Comparison of ENCODE assay signal across 14 cellular contexts in the genomic region with DNA sequence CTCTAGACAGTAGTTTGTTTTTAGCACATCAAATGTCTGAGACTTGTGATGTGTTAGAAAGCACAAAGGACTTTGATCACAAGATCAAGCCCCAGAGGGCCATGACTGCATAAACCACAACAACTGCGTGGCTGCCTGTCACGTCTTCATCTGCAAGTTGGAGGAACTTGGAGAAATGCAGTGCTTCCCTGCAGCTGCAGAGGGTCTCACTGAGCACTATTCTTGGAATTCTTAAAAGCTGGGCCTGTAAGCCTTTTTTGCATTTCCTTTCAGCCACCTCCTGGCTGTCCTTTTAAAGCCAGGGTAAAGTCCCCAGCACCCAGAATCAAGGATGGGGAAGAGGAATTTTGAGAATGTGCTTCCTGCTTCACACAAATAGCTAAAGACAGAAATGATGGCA.
DNase-seq lines count a peak whose midpoint lies in the region; ATAC-seq and TF ChIP-seq lines count a peak whose summit lies in the region.
"Had no signal": no experiment of that assay in that cellular context is flagged by ENCODE, and none has a peak within 500 bp of the region (broad histone marks: within the 10 kb centered on the region; RNA-seq: fewer than 3 reads in every experiment).

No MANE protein-coding gene starts in this region.

- WGBS in trophoblast cell (ENCODE audit: extremely low coverage, insufficient coverage, insufficient read length) = no CpG with 5 or more reads among the region's 2 CpGs

- no peak overlapping the region for H4K12ac ChIP-seq in trophoblast cell (ENCODE audit: low read depth, low read length)

- H3K23ac ChIP-seq in trophoblast cell (ENCODE audit: low read length) = no peak overlapping the region

- H4K8ac ChIP-seq in trophoblast cell (ENCODE audit: low read depth, low read length) = no peak overlapping the region

- intact Hi-C loops in CD4-positive, alpha-beta memory T cell (cut with micrococcal nuclease) = no loop called here

- no peak overlapping the region for H2AK5ac ChIP-seq in trophoblast cell (ENCODE audit: low read length)

- H3K4me1 ChIP-seq in NT2/D1 (ENCODE audit: insufficient read depth, insufficient read length) (peaks cover 5% of the 10 kb centered on the region), trophoblast cell (ENCODE audit: control insufficient read depth in 1 of 2, insufficient read depth in 2 of 2, low read length in 2 of 2) (peaks cover 0 to 2% of the 10 kb centered on the region in 2 experiments), foreskin keratinocyte (no peaks in the 10 kb centered on the region)
- H3K4me1 ChIP-seq in CD4-positive, alpha-beta memory T cell (ENCODE audit: insufficient read depth, low read length) = peaks cover 3% of the 10 kb centered on the region
- H3K4me1 ChIP-seq: breast epithelium had no signal

- H3K36me3 ChIP-seq in NT2/D1 (ENCODE audit: insufficient read depth, insufficient read length, low read length) (no peaks in the 10 kb centered on the region), trophoblast cell (ENCODE audit: control insufficient read depth in 1 of 2, insufficient read depth in 2 of 2, low read length in 2 of 2) (no peaks in the 10 kb centered on the region)
- H3K36me3 ChIP-seq in CD4-positive, alpha-beta memory T cell (ENCODE audit: insufficient read depth, low read length) = no peaks in the 10 kb centered on the region
- H3K36me3 ChIP-seq: breast epithelium, lower lobe of right lung had no signal

- H3K36me3 Mint-ChIP-seq in activated CD4-positive, alpha-beta T cell treated with anti-CD3 and anti-CD28 coated beads, Interleukin-2, amount 10 ng/mL, durations not matched to agents 7 days and 5 days (ENCODE audit: low read depth) = peaks cover 2% of the 10 kb centered on the region
- H3K36me3 Mint-ChIP-seq in CD4-positive, alpha-beta memory T cell = no peaks in the 10 kb centered on the region

- H2BK12ac ChIP-seq in trophoblast cell (ENCODE audit: low read length) = no peak overlapping the region

- no peak overlapping the region for H3K27ac Mint-ChIP-seq in activated CD4-positive, alpha-beta T cell treated with anti-CD3 and anti-CD28 coated beads, Interleukin-2, amount 10 ng/mL, durations not matched to agents 7 days and 5 days
- H3K27ac Mint-ChIP-seq in CD4-positive, alpha-beta memory T cell = no peak overlapping the region

- no peak overlapping the region for H4K91ac ChIP-seq in trophoblast cell (ENCODE audit: low read depth, low read length)

- H2BK5ac ChIP-seq in trophoblast cell (ENCODE audit: low read depth, low read length, poor library complexity) = no peak overlapping the region

- H3K4me1 Mint-ChIP-seq in activated CD4-positive, alpha-beta T cell treated with anti-CD3 and anti-CD28 coated beads, Interleukin-2, amount 10 ng/mL, durations not matched to agents 7 days and 5 days = peaks cover 12% of the 10 kb centered on the region
- H3K4me1 Mint-ChIP-seq in CD4-positive, alpha-beta memory T cell = peaks cover 1 to 5% (median 2%) of the 10 kb centered on the region in 4 donors

- H2AFZ ChIP-seq in trophoblast cell (ENCODE audit: insufficient read depth, low read length, poor library complexity) = no peak overlapping the region

- H3K9me3 Mint-ChIP-seq in activated CD4-positive, alpha-beta T cell treated with anti-CD3 and anti-CD28 coated beads, Interleukin-2, amount 10 ng/mL, durations not matched to agents 7 days and 5 days = peaks cover 4% of the 10 kb centered on the region
- H3K9me3 Mint-ChIP-seq in CD4-positive, alpha-beta memory T cell = peaks cover 0 to 10% (median 6%) of the 10 kb centered on the region in 8 donors

- CTCF ChIA-PET in activated CD4-positive, alpha-beta T cell treated with anti-CD3 and anti-CD28 coated beads, Interleukin-2, amount 10 ng/mL, durations not matched to agents 7 days and 5 days (lab: Charles Lee) = interaction anchor here (1.1 kb wide), 1 partner anchor 26 kb away, joined by 3 read pairs; no protein-coding TSS in a partner anchor
- CTCF ChIA-PET in CD4-positive, alpha-beta memory T cell (lab: Charles Lee; ENCODE audit: partially characterized antibody) = no interaction called here

- H3K9ac ChIP-seq in NT2/D1 (ENCODE audit: insufficient read length, low read depth) = peak overlapping the region; percentile 27
- H3K9ac ChIP-seq in trophoblast cell (ENCODE audit: low read length) = no peak overlapping the region

- H3K79me1 ChIP-seq in trophoblast cell (ENCODE audit: low read length) = no peaks in the 10 kb centered on the region

- no peaks in the 10 kb centered on the region for H3K79me2 ChIP-seq in trophoblast cell (ENCODE audit: control insufficient read depth, insufficient read depth, low read length, poor library complexity)

- no peak overlapping the region for H3K4me3 Mint-ChIP-seq in activated CD4-positive, alpha-beta T cell treated with anti-CD3 and anti-CD28 coated beads, Interleukin-2, amount 10 ng/mL, durations not matched to agents 7 days and 5 days
- H3K4me3 Mint-ChIP-seq in CD4-positive, alpha-beta memory T cell = no peak overlapping the region

- H3K18ac ChIP-seq in trophoblast cell (ENCODE audit: low read length) = no peak overlapping the region

- peak; percentile 50 for DNase-seq in activated CD4-positive, alpha-beta T cell treated with anti-CD3 and anti-CD28 coated beads, Interleukin-2, amount 10 ng/mL, durations not matched to agents 7 days and 5 days
- DNase-seq in activated CD4-positive, alpha-beta T cell treated with anti-CD3 and anti-CD28 coated beads for 1 hour = no peak
- DNase-seq in NT2/D1 (ENCODE audit: low read depth, low spot score) = peak; percentile 92
- DNase-seq in ecto neural progenitor cell (ENCODE audit: low spot score) = peak; percentile 59
- DNase-seq in trophoblast cell = peak; percentile 14 to 25
- DNase-seq in CD4-positive, alpha-beta memory T cell = no peak
- no peak for DNase-seq in foreskin keratinocyte
- no peak for DNase-seq in COR-L47 (lab: John Stamatoyannopoulos, UW)
- DNase-seq: DMS 273 treated with DMSO at 0.1 percent for 48 hours; lower lobe of right lung; NCI-H1694; SHP77; stimulated activated CD4-positive, alpha-beta T cell treated with anti-CD3 and anti-CD28 coated beads, Interleukin-12 subunit alpha, Interleukin-12 subunit beta, amount 100 ng/mL, for 4 hours had no signal

- peaks cover 7% of the 10 kb centered on the region for H3K9me3 ChIP-seq in NT2/D1 (ENCODE audit: insufficient read depth, low read length)
- H3K9me3 ChIP-seq in trophoblast cell (ENCODE audit: insufficient read depth, low read depth, low read length) = no peaks in the 10 kb centered on the region
- H3K9me3 ChIP-seq in CD4-positive, alpha-beta memory T cell (ENCODE audit: control insufficient read depth in 1 of 2, low read length in 2 of 2) = no peaks in the 10 kb centered on the region
- H3K9me3 ChIP-seq: lower lobe of right lung had no signal

- H3K4me2 ChIP-seq in trophoblast cell (ENCODE audit: low read length) = no peak overlapping the region

- no peak overlapping the region for H2BK120ac ChIP-seq in trophoblast cell (ENCODE audit: insufficient read depth, low read length, poor library complexity)

- POLR2A ChIA-PET in activated CD4-positive, alpha-beta T cell treated with anti-CD3 and anti-CD28 coated beads, Interleukin-2, amount 10 ng/mL, durations not matched to agents 7 days and 5 days (lab: Charles Lee) = no interaction called here
- POLR2A ChIA-PET in CD4-positive, alpha-beta memory T cell (lab: Charles Lee; ENCODE audit: partially characterized antibody) = no interaction called here

- H3K27me3 ChIP-seq in NT2/D1 (ENCODE audit: insufficient read depth, insufficient read length) = no peaks in the 10 kb centered on the region
- H3K27me3 ChIP-seq in trophoblast cell (ENCODE audit: insufficient read depth, low read length) = no peaks in the 10 kb centered on the region
- no peaks in the 10 kb centered on the region for H3K27me3 ChIP-seq in CD4-positive, alpha-beta memory T cell (ENCODE audit: insufficient read depth, low read length)
- no peaks in the 10 kb centered on the region for H3K27me3 ChIP-seq in foreskin keratinocyte
- H3K27me3 ChIP-seq: breast epithelium had no signal

- no peak overlapping the region for H3K4ac ChIP-seq in trophoblast cell (ENCODE audit: low read depth, low read length)

- H3K4me3 ChIP-seq in NT2/D1 (ENCODE audit: insufficient read length, low read depth) (no peak overlapping the region), trophoblast cell (ENCODE audit: low read depth, low read length) (no peak overlapping the region)
- no peak overlapping the region for H3K4me3 ChIP-seq in CD4-positive, alpha-beta memory T cell (ENCODE audit: low read length in 2 of 2)
- H3K4me3 ChIP-seq: breast epithelium, lower lobe of right lung had no signal

- no peaks in the 10 kb centered on the region for H3K27me3 Mint-ChIP-seq in activated CD4-positive, alpha-beta T cell treated with anti-CD3 and anti-CD28 coated beads, Interleukin-2, amount 10 ng/mL, durations not matched to agents 7 days and 5 days
- H3K27me3 Mint-ChIP-seq in CD4-positive, alpha-beta memory T cell = no peaks in the 10 kb centered on the region

- no peak for TF ChIP-seq CTCF in foreskin keratinocyte (conservative IDR thresholded peaks at IDR 0.05)

- ATAC-seq in foreskin keratinocyte = no peak
- ATAC-seq: lower lobe of right lung had no signal

- H3K14ac ChIP-seq in trophoblast cell (ENCODE audit: low read length) = no peak overlapping the region

- no peak overlapping the region for H3K27ac ChIP-seq in trophoblast cell (ENCODE audit: low read depth, low read length)
- H3K27ac ChIP-seq in CD4-positive, alpha-beta memory T cell (ENCODE audit: low read depth, low read length) = no peak overlapping the region
- no peak overlapping the region for H3K27ac ChIP-seq in foreskin keratinocyte
- H3K27ac ChIP-seq: breast epithelium, lower lobe of right lung had no signal

Comparison
In these comparisons a context has a peak if more than half of its experiments do, and no peak if none do; other contexts are left out.
1. DNase-seq: peak in activated CD4-positive, alpha-beta T cell treated with anti-CD3 and anti-CD28 coated beads, Interleukin-2, amount 10 ng/mL, durations not matched to agents 7 days and 5 days (single experiment), NT2/D1 (single experiment), ecto neural progenitor cell (single experiment) and trophoblast cell (2 of 2); none in activated CD4-positive, alpha-beta T cell treated with anti-CD3 and anti-CD28 coated beads for 1 hour (single experiment), CD4-positive, alpha-beta memory T cell (0 of 5), foreskin keratinocyte (0 of 2) and COR-L47 (single experiment).